ENCODE assay signal across 12 cellular contexts in genomic region chr6:149468179-149468578, GRCh38. TPM values are rescaled to one million over a fixed set of nuclear protein-coding genes. Genes with fewer than 3 reads are reported as not detected.
A peak's percentile ranks its signal among the peaks of the same experiment; 100 is the strongest.
DNase-seq lines count a peak whose midpoint lies in the region; ATAC-seq and TF ChIP-seq lines count a peak whose summit lies in the region.
"Had no signal": no experiment of that assay in that cellular context is flagged by ENCODE, and none has a peak within 500 bp of the region (broad histone marks: within the 10 kb centered on the region; RNA-seq: fewer than 3 reads in every experiment).

No MANE protein-coding gene starts in this region.

- H3K4me3 Mint-ChIP-seq in CD4-positive, alpha-beta T cell = peak overlapping the region; percentile 44
- peak overlapping the region; percentile 34 for H3K4me3 Mint-ChIP-seq in activated naive CD8-positive, alpha-beta T cell

- DNase-seq in CD4-positive, alpha-beta T cell = no peak
- DNase-seq in cortex of kidney (lab: John Stamatoyannopoulos, UW) (no peak), WERI-Rb-1 (no peak)
- no peak for DNase-seq in stimulated activated CD4-positive, alpha-beta T cell treated with anti-CD3 and anti-CD28 coated beads, Interleukin-12 subunit alpha, Interleukin-12 subunit beta, amount 100 ng/mL, for 4 hours
- DNase-seq: GM23248, NCI-H1417 treated with DMSO at 0.1 percent for 48 hours had no signal

- H3K9me3 Mint-ChIP-seq in CD4-positive, alpha-beta T cell = no peaks in the 10 kb centered on the region
- no peaks in the 10 kb centered on the region for H3K9me3 Mint-ChIP-seq in activated naive CD8-positive, alpha-beta T cell (ENCODE audit: low read depth)

- H3K27me3 ChIP-seq in CD4-positive, alpha-beta T cell (ENCODE audit: control insufficient read depth, insufficient read depth, low read length) = no peaks in the 10 kb centered on the region
- H3K27me3 ChIP-seq in WERI-Rb-1 (ENCODE audit: insufficient read depth, low read depth, severe bottlenecking) = no peaks in the 10 kb centered on the region

- H3K36me3 Mint-ChIP-seq in CD4-positive, alpha-beta T cell (ENCODE audit: low read depth) = peaks cover 56% of the 10 kb centered on the region
- peaks cover 21% of the 10 kb centered on the region for H3K36me3 Mint-ChIP-seq in activated naive CD8-positive, alpha-beta T cell

- peak overlapping the region; percentile 55 for H3K27ac Mint-ChIP-seq in CD4-positive, alpha-beta T cell
- peak overlapping the region; percentile 73 for H3K27ac Mint-ChIP-seq in activated naive CD8-positive, alpha-beta T cell

- CTCF ChIA-PET in CD4-positive, alpha-beta T cell (lab: Charles Lee) = no interaction called here

- no peak overlapping the region for H3K27ac ChIP-seq in CD4-positive, alpha-beta T cell (ENCODE audit: low read depth, low read length)
- no peak overlapping the region for H3K27ac ChIP-seq in WERI-Rb-1
- H3K27ac ChIP-seq: C4-2B, GM23248, heart left ventricle had no signal

- no peak for ATAC-seq in CD4-positive, alpha-beta T cell (ENCODE audit: poor library complexity)
- ATAC-seq in GM18870 (IDR thresholded peaks at IDR 0.05; ENCODE audit: unreplicated experiment) = peak; percentile 29
- peak; percentile 12 for ATAC-seq in HG03135 (IDR thresholded peaks at IDR 0.05; ENCODE audit: unreplicated experiment)
- no peak for ATAC-seq in GM19328 (IDR thresholded peaks at IDR 0.05; ENCODE audit: unreplicated experiment)
- ATAC-seq: heart left ventricle had no signal

- no peaks in the 10 kb centered on the region for H3K36me3 ChIP-seq in WERI-Rb-1

- POLR2A ChIA-PET in CD4-positive, alpha-beta T cell (lab: Charles Lee) = interaction anchor here (0.6 kb wide), 1 partner anchor 30 kb away, joined by 6 read pairs; no protein-coding TSS in a partner anchor

- TF ChIP-seq CTCF in CD4-positive, alpha-beta T cell (IDR thresholded peaks at IDR 0.05) = no peak
- TF ChIP-seq CTCF in WERI-Rb-1 (IDR thresholded peaks at IDR 0.05; ENCODE audit: low read depth, low read length) = no peak

- peaks cover 56% of the 10 kb centered on the region for H3K4me1 Mint-ChIP-seq in CD4-positive, alpha-beta T cell (ENCODE audit: low read depth)
- peaks cover 52% of the 10 kb centered on the region for H3K4me1 Mint-ChIP-seq in activated naive CD8-positive, alpha-beta T cell (ENCODE audit: low read depth)

- H3K4me3 ChIP-seq in WERI-Rb-1 (ENCODE audit: low read depth, low read length) = no peak overlapping the region
- H3K4me3 ChIP-seq: GM23248, heart left ventricle had no signal

- H3K27me3 Mint-ChIP-seq in CD4-positive, alpha-beta T cell = no peaks in the 10 kb centered on the region
- no peaks in the 10 kb centered on the region for H3K27me3 Mint-ChIP-seq in activated naive CD8-positive, alpha-beta T cell

- intact Hi-C loops in CD4-positive, alpha-beta T cell (cut with DNase I, micrococcal nuclease) = loop anchor here in 1 of 2 experiments (10.0 kb wide), 1 partner anchor 47 kb away; no protein-coding TSS in a partner anchor

- no peaks in the 10 kb centered on the region for H3K9me3 ChIP-seq in CD4-positive, alpha-beta T cell (ENCODE audit: control insufficient read depth, low read length)
- H3K9me3 ChIP-seq in WERI-Rb-1 (ENCODE audit: severe bottlenecking) = no peaks in the 10 kb centered on the region
- H3K9me3 ChIP-seq: heart left ventricle had no signal

RNA-seq across cellular contexts. Expression of gene ZC3H12D, which starts 16.6 kb away (rescaled TPM):
- total RNA-seq in CD4-positive, alpha-beta T cell = 10 to 100 TPM; 70.2 to 71.0 TPM

Comparison
In these comparisons a context has a peak if more than half of its experiments do, and no peak if none do; other contexts are left out.
1. ATAC-seq: peak in GM18870 (single experiment) and HG03135 (single experiment); none in CD4-positive, alpha-beta T cell (single experiment) and GM19328 (single experiment).